Comparison of ENCODE assay signal across 18 cellular contexts in the genomic region with DNA sequence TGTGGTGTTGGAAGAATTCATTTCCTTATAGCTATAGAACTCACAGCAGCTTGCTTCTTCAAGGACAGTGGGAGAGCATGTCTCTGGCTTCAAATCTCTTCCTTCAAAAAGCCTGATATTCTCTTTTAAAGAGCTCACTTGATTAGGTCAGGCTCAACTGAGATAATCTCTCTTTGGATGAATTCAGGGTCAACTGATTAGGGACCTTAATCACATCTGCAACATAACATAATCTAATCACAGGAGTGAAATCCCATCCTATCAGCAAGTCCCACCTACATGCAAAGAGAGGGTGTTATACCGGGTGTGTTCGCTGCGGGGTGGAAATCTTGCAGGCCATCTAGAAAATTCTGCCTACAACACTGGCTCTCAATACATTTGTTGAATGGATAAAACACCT.
"Had no signal": no experiment of that assay in that cellular context is flagged by ENCODE, and none has a peak within 500 bp of the region (broad histone marks: within the 10 kb centered on the region; RNA-seq: fewer than 3 reads in every experiment).

No MANE protein-coding gene starts in this region.

- H3K4me3 ChIP-seq: left lung, neural progenitor cell, smooth muscle cell, suprapubic skin, transverse colon, upper lobe of right lung, vagina had no signal

- H3K9ac ChIP-seq: neural progenitor cell, parathyroid adenoma had no signal

- H3K27ac ChIP-seq: left lung, neural progenitor cell, parathyroid adenoma, suprapubic skin, transverse colon, upper lobe of right lung, vagina had no signal

- H3K36me3 ChIP-seq: left lung, neural progenitor cell, suprapubic skin, transverse colon, upper lobe of right lung, vagina had no signal

- DNase-seq: cortex of kidney; left lung; natural killer cell; stimulated activated CD4-positive, alpha-beta T cell treated with anti-CD3 and anti-CD28 coated beads, Interleukin-12 subunit alpha, Interleukin-12 subunit beta, amount 100 ng/mL, for 4 hours; stimulated activated CD4-positive, alpha-beta T cell treated with anti-CD3 and anti-CD28 coated beads, Interleukin-1b, Interleukin-23, amount 100 ng/mL, for 48 hours; stimulated activated CD4-positive, alpha-beta T cell treated with anti-CD3 and anti-CD28 coated beads, Interleukin-4, amount 100 ng/mL, for 1 hour; stimulated activated CD8-positive, alpha-beta memory T cell treated with anti-CD3 and anti-CD28 coated beads, Interleukin-4, amount 100 ng/mL, for 48 hours; stimulated activated naive CD4-positive, alpha-beta T cell; stimulated activated naive CD8-positive, alpha-beta T cell treated with anti-CD3 and anti-CD28 coated beads, Interleukin-15, amount 100 ng/mL, for 72 hours; transverse colon; upper lobe of right lung had no signal

- ATAC-seq: left lung; natural killer cell; sciatic nerve; stimulated activated naive CD8-positive, alpha-beta T cell treated with anti-CD3 and anti-CD28 coated beads, Interleukin-15, amount 100 ng/mL, for 72 hours; upper lobe of right lung had no signal

- H3K79me2 ChIP-seq: parathyroid adenoma had no signal

- H3K4me2 ChIP-seq: neural progenitor cell, smooth muscle cell had no signal

- H3K27me3 ChIP-seq: neural progenitor cell, upper lobe of right lung, vagina had no signal

- H3K9me3 Mint-ChIP-seq: natural killer cell, neural progenitor cell had no signal

- H3K9me3 ChIP-seq: suprapubic skin, transverse colon, upper lobe of right lung, vagina had no signal

- H3K4me3 Mint-ChIP-seq: natural killer cell; neural progenitor cell; stimulated activated naive CD8-positive, alpha-beta T cell treated with anti-CD3 and anti-CD28 coated beads, Interleukin-15, amount 100 ng/mL, for 72 hours had no signal

- H3K4me1 Mint-ChIP-seq: natural killer cell; stimulated activated naive CD8-positive, alpha-beta T cell treated with anti-CD3 and anti-CD28 coated beads, Interleukin-15, amount 100 ng/mL, for 72 hours had no signal

- H2AFZ ChIP-seq: neural progenitor cell, parathyroid adenoma had no signal

- H3K36me3 Mint-ChIP-seq: natural killer cell, neural progenitor cell had no signal

- H3K27ac Mint-ChIP-seq: natural killer cell; neural progenitor cell; progenitor cell of endocrine pancreas; stimulated activated naive CD8-positive, alpha-beta T cell treated with anti-CD3 and anti-CD28 coated beads, Interleukin-15, amount 100 ng/mL, for 72 hours had no signal

- H3K4me1 ChIP-seq: left lung, parathyroid adenoma, transverse colon, upper lobe of right lung had no signal
